Comparison of ENCODE assay signal across 1 cellular context in the genomic region with DNA sequence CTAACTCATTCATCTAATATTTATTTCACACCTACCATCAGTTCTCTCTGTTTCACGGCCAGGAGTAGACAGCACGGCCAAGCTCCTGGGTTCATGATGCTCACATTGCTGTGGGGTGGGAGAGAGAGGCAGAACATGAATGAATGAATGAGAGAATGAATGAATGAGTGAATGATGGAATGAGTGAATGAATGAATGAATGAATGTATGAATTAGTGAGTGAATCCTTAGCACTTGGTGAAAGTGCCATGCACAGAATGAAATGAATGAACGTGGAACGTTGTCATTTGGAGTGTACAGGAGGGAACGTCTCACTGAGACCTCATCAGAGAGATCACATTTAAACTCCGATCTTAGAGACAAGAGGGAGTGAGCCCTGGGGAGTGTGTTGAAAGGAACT.
TF ChIP-seq lines count a peak whose summit lies in the region.

No MANE protein-coding gene starts in this region.

TF ChIP-seq in GM12878, 131 proteins besides CTCF, POLR2A, EP300 and RAD21:
- TF ChIP-seq DPF2 (IDR thresholded peaks at IDR 0.05), result no peak
- TF ChIP-seq ZNF24 (IDR thresholded peaks at IDR 0.05), result peak; percentile 88
